Comparison of ENCODE assay signal across 19 cellular contexts in genomic region chr10:76111986-76112825, GRCh38.
DNase-seq lines count a peak whose midpoint lies in the region; TF ChIP-seq lines count a peak whose summit lies in the region.
"Had no signal": no experiment of that assay in that cellular context is flagged by ENCODE, and none has a peak within 500 bp of the region (broad histone marks: within the 10 kb centered on the region; RNA-seq: fewer than 3 reads in every experiment).

No MANE protein-coding gene starts in this region.

- H3K4me1 ChIP-seq in mesendoderm (ENCODE audit: control insufficient read depth, low read depth, low read length): peaks cover 9% of the 10 kb centered on the region
- H3K4me1 ChIP-seq: esophagus muscularis mucosa, HAP-1, right lobe of liver had no signal

- H3K4me2 ChIP-seq in mesendoderm (ENCODE audit: low read length): peak overlapping the region; percentile 20

- no peak overlapping the region for H2AK5ac ChIP-seq in mesendoderm (ENCODE audit: low read length)

- peaks cover 58% of the 10 kb centered on the region for H3K4me1 Mint-ChIP-seq in type B pancreatic cell (ENCODE audit: unreplicated experiment)
- H3K4me1 Mint-ChIP-seq: activated T-helper 17 cell treated with anti-CD3 and anti-CD28 coated beads, Interleukin-2, amount 50 U/mL, for 72 hours; IgD-negative memory B cell had no signal

- H3K4me3 ChIP-seq in mesendoderm (ENCODE audit: low read length): no peak overlapping the region
- H3K4me3 ChIP-seq: HAP-1, right lobe of liver had no signal

- peak overlapping the region; percentile 20 for H3K9ac ChIP-seq in mesendoderm (ENCODE audit: low read length)

- no CpG with 5 or more reads among the region's 33 CpGs for WGBS in mesendoderm (ENCODE audit: extremely low coverage, insufficient coverage, low lambda C conversion rate)

- CTCF ChIA-PET in HEK293T (lab: Yijun Ruan, JAX): interaction anchor here (1.2 kb wide), 1 partner anchor 191 kb away, joined by 5 read pairs; no protein-coding TSS in a partner anchor

- no peaks in the 10 kb centered on the region for H3K36me3 ChIP-seq in mesendoderm (ENCODE audit: control insufficient read depth, insufficient read depth, low read length)
- H3K36me3 ChIP-seq: esophagus muscularis mucosa, HAP-1, right lobe of liver had no signal

- H2BK120ac ChIP-seq in mesendoderm (ENCODE audit: low read depth, low read length): peak overlapping the region; percentile 14

- TF ChIP-seq CTCF in type B pancreatic cell (conservative IDR thresholded peaks at IDR 0.05): no peak

- no peak for DNase-seq in HEK293T (ENCODE audit: extremely low spot score)
- DNase-seq in ecto neural progenitor cell (ENCODE audit: low spot score): peak; percentile 58
- peak; percentile 62 for DNase-seq in mesendoderm
- no peak for DNase-seq in type B pancreatic cell (ENCODE audit: extremely low spot score, unreplicated experiment)
- DNase-seq in RKO (ENCODE audit: low spot score): no peak
- DNase-seq in iPS-NIHi7 (ENCODE audit: extremely low spot score): no peak
- DNase-seq in C1 segment of cervical spinal cord (lab: John Stamatoyannopoulos, UW): no peak
- DNase-seq: activated CD8-positive, alpha-beta T cell treated with anti-CD3 and anti-CD28 coated beads, Interleukin-2, amount 10 ng/mL, durations not matched to agents 7 days and 5 days; DMS79 treated with DMSO at 0.1 percent for 48 hours; hypothalamus; NCI-H1105 treated with DMSO at 0.1 percent for 48 hours; right lobe of liver; stimulated activated CD4-positive, alpha-beta T cell treated with anti-CD3 and anti-CD28 coated beads, Interleukin-4, amount 100 ng/mL, for 1 hour had no signal

- peak overlapping the region; percentile 27 for H3K27ac ChIP-seq in mesendoderm (ENCODE audit: low read depth, low read length)
- H3K27ac ChIP-seq: C4-2B, esophagus muscularis mucosa, right lobe of liver had no signal

- H3K79me1 ChIP-seq in mesendoderm (ENCODE audit: low read length): no peaks in the 10 kb centered on the region

- H3K18ac ChIP-seq in mesendoderm (ENCODE audit: low read length): peak overlapping the region; percentile 88

- H3K27me3 ChIP-seq in mesendoderm (ENCODE audit: insufficient read depth, low read length, poor library complexity): no peaks in the 10 kb centered on the region
- H3K27me3 ChIP-seq: esophagus muscularis mucosa, right lobe of liver had no signal

- H3K4ac ChIP-seq in mesendoderm (ENCODE audit: low read depth, low read length): peak overlapping the region; percentile 84

- peaks cover 8% of the 10 kb centered on the region for H3K9me3 Mint-ChIP-seq in type B pancreatic cell
- H3K9me3 Mint-ChIP-seq: natural killer cell treated with Interleukin-12 subunit alpha and Interleukin-12 subunit beta and Interleukin-15 and Interleukin-18, amount 100 ng/mL, for 72 hours had no signal

- H3K23ac ChIP-seq in mesendoderm (ENCODE audit: low read length): no peak overlapping the region

- no peaks in the 10 kb centered on the region for H3K79me2 ChIP-seq in mesendoderm (ENCODE audit: control insufficient read depth, insufficient read depth, low read length)

- no peak overlapping the region for H4K5ac ChIP-seq in mesendoderm (ENCODE audit: low read length)

- H2BK5ac ChIP-seq in mesendoderm (ENCODE audit: low read length): no peak overlapping the region

- H4K8ac ChIP-seq in mesendoderm (ENCODE audit: low read depth, low read length): peak overlapping the region; percentile 78

- peak overlapping the region; percentile 30 for H3K27ac Mint-ChIP-seq in type B pancreatic cell
- H3K27ac Mint-ChIP-seq: activated CD8-positive, alpha-beta T cell treated with anti-CD3 and anti-CD28 coated beads, Interleukin-2, amount 10 ng/mL, durations not matched to agents 7 days and 5 days; activated T-helper 17 cell treated with anti-CD3 and anti-CD28 coated beads, Interleukin-2, amount 50 U/mL, for 72 hours; IgD-negative memory B cell; natural killer cell treated with Interleukin-12 subunit alpha and Interleukin-12 subunit beta and Interleukin-15 and Interleukin-18, amount 100 ng/mL, for 72 hours had no signal

- H3K4me3 Mint-ChIP-seq in type B pancreatic cell: peak overlapping the region; percentile 64
- H3K4me3 Mint-ChIP-seq: activated CD8-positive, alpha-beta T cell treated with anti-CD3 and anti-CD28 coated beads, Interleukin-2, amount 10 ng/mL, durations not matched to agents 7 days and 5 days; activated T-helper 17 cell treated with anti-CD3 and anti-CD28 coated beads, Interleukin-2, amount 50 U/mL, for 72 hours; IgD-negative memory B cell; natural killer cell treated with Interleukin-12 subunit alpha and Interleukin-12 subunit beta and Interleukin-15 and Interleukin-18, amount 100 ng/mL, for 72 hours had no signal

- peaks cover 11% of the 10 kb centered on the region for H3K36me3 Mint-ChIP-seq in type B pancreatic cell
- H3K36me3 Mint-ChIP-seq: IgD-negative memory B cell; natural killer cell treated with Interleukin-12 subunit alpha and Interleukin-12 subunit beta and Interleukin-15 and Interleukin-18, amount 100 ng/mL, for 72 hours had no signal

- POLR2A ChIA-PET in HEK293T (lab: Yijun Ruan, JAX): interaction anchor here (0.9 to 1.5 kb wide), 4 partner anchors 51 to 710 kb away, joined by 3 to 4 read pairs (median 3); partner anchors contain the start of gene ZNF503

- H3K56ac ChIP-seq in mesendoderm (ENCODE audit: low read length): peak overlapping the region; percentile 67

- H2BK15ac ChIP-seq in mesendoderm (replicated peaks; ENCODE audit: low read depth): no peak overlapping the region

- peaks cover 77% of the 10 kb centered on the region for H3K27me3 Mint-ChIP-seq in type B pancreatic cell

TF ChIP-seq in HEK293T, 16 proteins besides CTCF, POLR2A, EP300 and RAD21:
- TF ChIP-seq HDGF (IDR thresholded peaks at IDR 0.05; ENCODE audit: borderline replicate concordance): 0 out of 2 replicates have a peak, but pooled peaks have one; percentile 57
- no peak for TF ChIP-seq TARDBP (IDR thresholded peaks at IDR 0.05)
- no peak for TF ChIP-seq BHLHE40 (IDR thresholded peaks at IDR 0.05; ENCODE audit: borderline replicate concordance)
- TF ChIP-seq L3MBTL2 (conservative IDR thresholded peaks at IDR 0.05): peak; percentile 56
- no peak for TF ChIP-seq SP1 (IDR thresholded peaks at IDR 0.05)
TF ChIP-seq in HEK293T: peak in this region for 2.

Comparison
In these comparisons a context has a peak if more than half of its experiments do, and no peak if none do; other contexts are left out.
1. DNase-seq: peak in ecto neural progenitor cell (single experiment) and mesendoderm (single experiment); none in HEK293T (single experiment), type B pancreatic cell (single experiment), RKO (single experiment), iPS-NIHi7 (single experiment) and C1 segment of cervical spinal cord (0 of 14).